ENCODE assay signal across 17 cellular contexts in the genomic region with DNA sequence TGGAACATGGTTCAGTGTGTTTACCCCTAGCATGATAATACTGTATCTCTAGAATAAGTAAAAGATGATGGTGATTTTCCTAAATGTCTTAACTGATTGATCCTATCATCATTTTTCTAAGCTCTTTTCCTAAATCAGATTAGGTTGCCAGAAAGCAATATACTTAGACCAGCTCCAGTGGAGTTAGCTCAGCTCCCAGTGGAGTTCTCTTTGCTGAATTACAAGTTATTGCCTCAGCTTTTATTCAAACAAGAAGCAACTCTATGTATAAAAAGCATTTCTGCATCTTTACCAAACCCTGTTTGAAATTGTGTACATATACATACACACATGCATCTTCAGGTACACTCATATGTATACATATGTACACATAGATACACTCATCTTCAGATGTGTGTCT.
"Had no signal": no experiment of that assay in that cellular context is flagged by ENCODE, and none has a peak within 500 bp of the region (broad histone marks: within the 10 kb centered on the region; RNA-seq: fewer than 3 reads in every experiment).

No MANE protein-coding gene starts in this region.

- H3K36me3 ChIP-seq: colonic mucosa had no signal

- H3K9me3 Mint-ChIP-seq: activated T-cell treated with anti-CD3 and anti-CD28 coated beads, Interleukin-2, amount 50 U/mL, for 4 hours; effector memory CD8-positive, alpha-beta T cell; natural killer cell treated with Interleukin-12 subunit alpha and Interleukin-12 subunit beta and Interleukin-15 and Interleukin-18, amount 100 ng/mL, for 72 hours; stimulated activated effector memory CD8-positive, alpha-beta T cell treated with anti-CD3 and anti-CD28 coated beads, Interleukin-12 subunit alpha, Interleukin-12 subunit beta, amount 100 ng/mL, for 72 hours had no signal

- H3K27me3 Mint-ChIP-seq: effector memory CD8-positive, alpha-beta T cell had no signal

- H3K9me3 ChIP-seq: ascending aorta, colonic mucosa, psoas muscle, right lobe of liver, tibial nerve, vagina had no signal

- H3K27ac Mint-ChIP-seq: effector memory CD8-positive, alpha-beta T cell; natural killer cell treated with Interleukin-12 subunit alpha and Interleukin-12 subunit beta and Interleukin-15 and Interleukin-18, amount 100 ng/mL, for 72 hours; stimulated activated effector memory CD8-positive, alpha-beta T cell treated with anti-CD3 and anti-CD28 coated beads, Interleukin-12 subunit alpha, Interleukin-12 subunit beta, amount 100 ng/mL, for 72 hours had no signal

- H3K4me3 Mint-ChIP-seq: effector memory CD8-positive, alpha-beta T cell; natural killer cell treated with Interleukin-12 subunit alpha and Interleukin-12 subunit beta and Interleukin-15 and Interleukin-18, amount 100 ng/mL, for 72 hours had no signal

- DNase-seq: activated CD4-positive, alpha-beta T cell treated with anti-CD3 and anti-CD28 coated beads, Interleukin-2, amount 50 U/mL, for 4 hours; activated CD4-positive, CD25-positive, alpha-beta regulatory T cell treated with anti-CD3 and anti-CD28 coated beads, Interleukin-2, amount 50 U/mL, for 72 hours; activated T-cell treated with anti-CD3 and anti-CD28 coated beads, Interleukin-2, amount 50 U/mL, for 4 hours; colonic mucosa; effector memory CD8-positive, alpha-beta T cell; foreskin keratinocyte; head of caudate nucleus; left colon; nucleus accumbens; psoas muscle had no signal

- H3K36me3 Mint-ChIP-seq: natural killer cell treated with Interleukin-12 subunit alpha and Interleukin-12 subunit beta and Interleukin-15 and Interleukin-18, amount 100 ng/mL, for 72 hours had no signal

- H3K4me1 ChIP-seq: colonic mucosa, right lobe of liver had no signal

- H3K4me3 ChIP-seq: ascending aorta, colonic mucosa, lung, psoas muscle, right lobe of liver, tibial nerve, vagina had no signal

- ATAC-seq: left colon; natural killer cell treated with Interleukin-12 subunit alpha and Interleukin-12 subunit beta and Interleukin-15 and Interleukin-18, amount 100 ng/mL, for 72 hours had no signal

- H3K27me3 ChIP-seq: ascending aorta, colonic mucosa, foreskin keratinocyte, right lobe of liver, tibial nerve, vagina had no signal

- H3K27ac ChIP-seq: ascending aorta, colonic mucosa, foreskin keratinocyte, psoas muscle, vagina had no signal
